8 cellular contexts compared by ENCODE assay signal in the genomic region with DNA sequence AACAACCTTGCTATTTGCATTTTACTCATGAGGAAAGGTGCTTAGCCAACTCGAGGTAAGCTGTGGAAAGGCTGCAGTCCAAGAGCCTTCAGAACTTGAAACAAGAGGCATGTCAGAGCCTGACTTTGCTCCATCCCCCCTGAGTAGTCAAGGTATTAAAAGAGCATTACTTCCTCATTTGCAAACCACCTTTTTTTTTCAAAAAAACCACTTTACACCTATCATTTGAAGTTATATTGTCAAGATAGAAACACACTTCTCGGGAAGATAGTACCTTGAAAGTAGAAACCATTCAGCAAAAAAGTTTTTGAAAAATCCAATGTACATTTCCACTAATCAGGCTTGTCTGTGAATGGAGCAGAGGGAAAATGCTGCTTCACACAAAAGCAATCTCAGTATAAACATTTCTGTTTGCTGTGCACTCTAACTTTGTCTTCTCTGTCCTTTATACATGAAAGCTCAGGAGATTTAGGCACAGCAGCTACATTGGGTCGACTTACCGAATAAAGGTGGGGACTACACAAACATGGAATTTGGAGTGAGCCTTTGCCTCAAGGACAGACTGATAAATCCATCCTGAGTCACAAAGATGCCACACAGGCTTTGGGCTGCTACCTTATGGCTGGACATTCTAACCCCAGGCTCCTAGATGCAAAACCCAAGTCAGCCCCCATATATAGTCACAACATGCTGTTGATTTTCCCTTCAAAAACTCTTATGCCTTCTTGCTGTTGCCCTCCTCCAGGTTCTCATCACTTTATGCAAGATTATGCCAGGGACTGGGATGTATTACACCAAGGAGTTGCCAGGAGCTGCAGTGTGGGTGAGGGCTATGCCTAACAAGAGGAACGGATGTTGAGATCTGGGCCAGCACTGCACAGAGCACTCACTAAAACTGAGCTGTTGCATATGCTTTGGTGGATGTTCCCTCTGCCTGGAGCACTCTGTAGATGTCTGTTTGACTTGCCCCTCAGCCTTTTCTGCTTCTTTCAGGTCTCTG. TPM values are rescaled to one million over a fixed set of nuclear protein-coding genes. Genes with fewer than 3 reads are reported as not detected.
DNase-seq lines count a peak whose midpoint lies in the region; ATAC-seq and TF ChIP-seq lines count a peak whose summit lies in the region.

No MANE protein-coding gene starts in this region.

- no peak for TF ChIP-seq POLR2A in spleen (IDR thresholded peaks at IDR 0.05)

- H3K27me3 Mint-ChIP-seq in activated T-helper 17 cell treated with anti-CD3 and anti-CD28 coated beads, Interleukin-2, amount 50 U/mL, for 72 hours: no peaks in the 10 kb centered on the region
- H3K27me3 Mint-ChIP-seq in mesothelial cell of epicardium (ENCODE audit: low read depth): no peaks in the 10 kb centered on the region
- peaks cover 32% of the 10 kb centered on the region for H3K27me3 Mint-ChIP-seq in progenitor cell of endocrine pancreas

- peak; percentile 53 for ATAC-seq in HG02981 (IDR thresholded peaks at IDR 0.05; ENCODE audit: unreplicated experiment)
- no peak for ATAC-seq in activated T-helper 17 cell treated with anti-CD3 and anti-CD28 coated beads, Interleukin-2, amount 50 U/mL, for 72 hours (replicated peaks)

- peak overlapping the region; percentile 96 for H3K27ac Mint-ChIP-seq in activated T-helper 17 cell treated with anti-CD3 and anti-CD28 coated beads, Interleukin-2, amount 50 U/mL, for 72 hours
- H3K27ac Mint-ChIP-seq in mesothelial cell of epicardium (no peak overlapping the region), progenitor cell of endocrine pancreas (no peak overlapping the region)

- intact Hi-C loops in spleen (cut with DNase I; ENCODE audit: low total_unique reads): no loop called here

- peaks cover 55% of the 10 kb centered on the region for H3K4me1 Mint-ChIP-seq in activated T-helper 17 cell treated with anti-CD3 and anti-CD28 coated beads, Interleukin-2, amount 50 U/mL, for 72 hours
- H3K4me1 Mint-ChIP-seq in mesothelial cell of epicardium: peaks cover 72% of the 10 kb centered on the region
- peaks cover 19% of the 10 kb centered on the region for H3K4me1 Mint-ChIP-seq in progenitor cell of endocrine pancreas (ENCODE audit: low read depth)

- no peaks in the 10 kb centered on the region for H3K27me3 ChIP-seq in spleen (replicated peaks in 1 of 7)

- H3K4me1 ChIP-seq in spleen: peaks cover 62 to 100% (median 88%) of the 10 kb centered on the region in 6 donors

- H3K9me3 ChIP-seq in spleen: no peaks in the 10 kb centered on the region

- 35 to 50% (median 43%) methylated on average over 5 of the region's 5 CpGs for WGBS in spleen, 5 donors

- H3K27ac ChIP-seq in spleen: peak overlapping the region; percentile 48 to 87 (median 70)

- no peaks in the 10 kb centered on the region for H3K36me3 ChIP-seq in spleen

- H3K4me3 Mint-ChIP-seq in activated T-helper 17 cell treated with anti-CD3 and anti-CD28 coated beads, Interleukin-2, amount 50 U/mL, for 72 hours: peak overlapping the region; percentile 82
- H3K4me3 Mint-ChIP-seq in mesothelial cell of epicardium (no peak overlapping the region), progenitor cell of endocrine pancreas (ENCODE audit: low read depth) (no peak overlapping the region)

- TF ChIP-seq CTCF in spleen (IDR thresholded peaks at IDR 0.05 in 8 of 11, conservative IDR thresholded peaks at IDR 0.05 in 3 of 11): no peak
- TF ChIP-seq CTCF in mesothelial cell of epicardium (IDR thresholded peaks at IDR 0.05; ENCODE audit: unreplicated experiment): no peak
- TF ChIP-seq CTCF in progenitor cell of endocrine pancreas (IDR thresholded peaks at IDR 0.05; ENCODE audit: unreplicated experiment): no peak

- DNase-seq in DMS79 treated with DMSO at 0.1 percent for 48 hours (lab: John Stamatoyannopoulos, UW) (peak; percentile 42), DMS79 (lab: John Stamatoyannopoulos, UW) (no peak), spleen (no peak), mesothelial cell of epicardium (ENCODE audit: low spot score in 2 of 2, unreplicated experiment in 2 of 2) (no peak), progenitor cell of endocrine pancreas (ENCODE audit: low spot score, unreplicated experiment) (no peak), SKM-1 treated with dmso at 0.1 percent for 144 hours (lab: John Stamatoyannopoulos, UW; ENCODE audit: unreplicated experiment) (no peak)

- H3K36me3 Mint-ChIP-seq in activated T-helper 17 cell treated with anti-CD3 and anti-CD28 coated beads, Interleukin-2, amount 50 U/mL, for 72 hours (ENCODE audit: low read depth): no peaks in the 10 kb centered on the region
- no peaks in the 10 kb centered on the region for H3K36me3 Mint-ChIP-seq in mesothelial cell of epicardium
- H3K36me3 Mint-ChIP-seq in progenitor cell of endocrine pancreas (ENCODE audit: insufficient read depth): no peaks in the 10 kb centered on the region

- no peaks in the 10 kb centered on the region for H3K9me3 Mint-ChIP-seq in activated T-helper 17 cell treated with anti-CD3 and anti-CD28 coated beads, Interleukin-2, amount 50 U/mL, for 72 hours
- H3K9me3 Mint-ChIP-seq in mesothelial cell of epicardium (no peaks in the 10 kb centered on the region), progenitor cell of endocrine pancreas (ENCODE audit: low read depth) (no peaks in the 10 kb centered on the region)

- peak overlapping the region in 1 of 8 donors; percentile 21 for H3K4me3 ChIP-seq in spleen

RNA-seq across cellular contexts. Expression of a gene that starts 41.4 kb away (rescaled TPM):
- 10 to 100 TPM; 69.9 to 93.7 TPM for total RNA-seq in activated T-helper 17 cell treated with anti-CD3 and anti-CD28 coated beads, Interleukin-2, amount 50 U/mL, for 72 hours
- total RNA-seq in spleen (100 to 1,000 TPM in 4 of 7 donors, 10 to 100 TPM in 3; 75.2 to 176 (median 103) TPM), mesothelial cell of epicardium (93.4 to 97.2 TPM (median 95.6 TPM) in 3 replicates), progenitor cell of endocrine pancreas (75.7 and 79.1 TPM in 2 replicates)
- polyA plus RNA-seq in spleen: 10 to 100 TPM; 25.4 to 42.0 (median 32.0) TPM
